In the genomic region with DNA sequence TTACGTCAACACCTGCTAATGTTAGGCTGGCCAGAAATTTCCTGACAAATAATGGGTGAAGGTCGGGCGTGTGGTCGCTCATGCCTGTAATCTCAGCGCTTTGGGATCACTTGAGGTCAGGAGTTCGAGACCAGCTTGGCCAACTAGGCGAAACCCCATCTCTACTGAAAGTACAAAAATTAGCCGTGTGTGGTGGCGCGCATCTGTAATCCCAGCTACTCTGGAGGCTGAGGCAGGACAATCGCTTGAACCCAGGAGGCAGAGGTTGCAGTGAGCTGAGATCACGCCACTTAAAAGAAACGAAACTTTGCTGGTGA, we compare ENCODE assay signal across 8 cellular contexts. TPM values are rescaled to one million over a fixed set of nuclear protein-coding genes. Genes with fewer than 3 reads are reported as not detected.
DNase-seq lines count a peak whose midpoint lies in the region; TF ChIP-seq lines count a peak whose summit lies in the region.
"Not testable (repeated sequence)": the region's sequence is repeated elsewhere in the genome, so short reads cannot be mapped to it uniquely, and the experiment has no call there.

No MANE protein-coding gene starts in this region.

- H3K4me3 ChIP-seq in Caco-2 (ENCODE audit: low read depth, low read length) (peak overlapping the region; percentile 35), OCI-LY7 (ENCODE audit: low read depth, low read length, poor library complexity, severe bottlenecking) (peak overlapping the region; percentile 68), cardiac fibroblast (replicated peaks in 1 of 2; ENCODE audit: low read depth in 2 of 2, low read length in 2 of 2) (peak overlapping the region; percentile 75 to 88), fibroblast of villous mesenchyme (ENCODE audit: low read depth, low read length) (peak overlapping the region; percentile 91), rectal smooth muscle tissue (ENCODE audit: low read length) (peak overlapping the region; percentile 93), transverse colon (peak overlapping the region; percentile 28 to 96 (median 55))

- not testable (repeated sequence) for H3K27me3 ChIP-seq in Caco-2 (replicated peaks; ENCODE audit: control insufficient read depth, insufficient read depth, low read length); rectal smooth muscle tissue (ENCODE audit: control insufficient read depth, insufficient read depth, low read length); transverse colon

- TF ChIP-seq EP300 in transverse colon (IDR thresholded peaks at IDR 0.05; ENCODE audit: low read depth): not testable (repeated sequence)

- not testable (repeated sequence) for H4K20me1 ChIP-seq in OCI-LY7 (ENCODE audit: insufficient read depth, low read length)

- H3K9me3 ChIP-seq in Caco-2; OCI-LY7 (ENCODE audit: low read length); transverse colon: not testable (repeated sequence)

- DNase-seq in Caco-2; OCI-LY7 (ENCODE audit: low spot score); activated T-cell treated with anti-CD3 and anti-CD28 coated beads, Interleukin-2, amount 50 U/mL, for 24 hours; cardiac fibroblast (ENCODE audit: low read depth in 2 of 2); fibroblast of villous mesenchyme (ENCODE audit: low read depth); mesothelial cell of epicardium (ENCODE audit: low spot score in 2 of 2, unreplicated experiment in 2 of 2); transverse colon: not testable (repeated sequence)

- not testable (repeated sequence) for H3K27me3 Mint-ChIP-seq in Caco-2 (ENCODE audit: insufficient read depth, unreplicated experiment); activated T-cell treated with anti-CD3 and anti-CD28 coated beads, Interleukin-2, amount 50 U/mL, for 24 hours; mesothelial cell of epicardium (ENCODE audit: low read depth)

- peak overlapping the region; percentile 60; the same call in 1 of the 2 replicates for H3K4me2 ChIP-seq in OCI-LY7 (ENCODE audit: low read length)

- H3K9me3 Mint-ChIP-seq in Caco-2 (ENCODE audit: unreplicated experiment); activated T-cell treated with anti-CD3 and anti-CD28 coated beads, Interleukin-2, amount 50 U/mL, for 24 hours; mesothelial cell of epicardium: not testable (repeated sequence)

- H2AFZ ChIP-seq in OCI-LY7 (ENCODE audit: low read length): peak overlapping the region; percentile 80

- H3K27ac Mint-ChIP-seq in Caco-2 (ENCODE audit: unreplicated experiment) (peak overlapping the region; percentile 96), mesothelial cell of epicardium (peak overlapping the region; percentile 94)
- H3K27ac Mint-ChIP-seq in activated T-cell treated with anti-CD3 and anti-CD28 coated beads, Interleukin-2, amount 50 U/mL, for 24 hours: peak overlapping the region; percentile 61

- TF ChIP-seq POLR2A in transverse colon (IDR thresholded peaks at IDR 0.05): not testable (repeated sequence)

- not testable (repeated sequence) for H3K27ac ChIP-seq in OCI-LY7 (ENCODE audit: low read depth, low read length, poor library complexity, severe bottlenecking)
- peak overlapping the region; percentile 70 for H3K27ac ChIP-seq in rectal smooth muscle tissue (ENCODE audit: low read depth, low read length)
- H3K27ac ChIP-seq in transverse colon: peak overlapping the region; percentile 86 to 94 (median 89)

- POLR2A ChIA-PET in Caco-2 (lab: Charles Lee) (interaction anchor here (0.6 to 2.0 kb wide), 3 partner anchors 15 to 629 kb away, joined by 3 to 8 read pairs (median 5); a partner anchor contains a TSS), OCI-LY7 (lab: Charles Lee) (interaction anchor here (1.0 kb wide), 1 partner anchor 13 kb away, joined by 3 read pairs; no protein-coding TSS in a partner anchor)

- peaks cover 18% of the 10 kb centered on the region for H3K36me3 Mint-ChIP-seq in Caco-2 (ENCODE audit: insufficient read depth, unreplicated experiment)
- H3K36me3 Mint-ChIP-seq in activated T-cell treated with anti-CD3 and anti-CD28 coated beads, Interleukin-2, amount 50 U/mL, for 24 hours (ENCODE audit: low read depth); mesothelial cell of epicardium: not testable (repeated sequence)

- not testable (repeated sequence) for H3K9me2 ChIP-seq in OCI-LY7 (ENCODE audit: insufficient read depth, low read length)

- H3K9ac ChIP-seq in rectal smooth muscle tissue (ENCODE audit: low read length): not testable (repeated sequence)

- H3K79me2 ChIP-seq in OCI-LY7 (ENCODE audit: insufficient read depth, low read depth, low read length): not testable (repeated sequence)

- H3K36me3 ChIP-seq in Caco-2 (ENCODE audit: control insufficient read depth, insufficient read depth, low read length); OCI-LY7 (ENCODE audit: insufficient read depth, low read length); rectal smooth muscle tissue (ENCODE audit: control insufficient read depth, insufficient read depth, low read length); transverse colon: not testable (repeated sequence)

- CTCF ChIA-PET in Caco-2 (lab: Charles Lee): interaction anchor here (0.5 to 1.7 kb wide), 3 partner anchors 15 to 760 kb away, joined by 3 to 4 read pairs (median 4); no protein-coding TSS in a partner anchor
- CTCF ChIA-PET in OCI-LY7 (lab: Charles Lee; ENCODE audit: unreplicated experiment): not testable (repeated sequence)

- TSS peak; percentile 90 for BruUV-seq in Caco-2 (replicated peaks; lab: Mats Ljungman, UMichigan)
- BruUV-seq in OCI-LY7 (replicated peaks; lab: Mats Ljungman, UMichigan): not testable (repeated sequence)

- H3K4me1 Mint-ChIP-seq in Caco-2 (ENCODE audit: low read depth, unreplicated experiment): not testable (repeated sequence)
- peaks cover 13% of the 10 kb centered on the region for H3K4me1 Mint-ChIP-seq in activated T-cell treated with anti-CD3 and anti-CD28 coated beads, Interleukin-2, amount 50 U/mL, for 24 hours (ENCODE audit: low read depth)
- H3K4me1 Mint-ChIP-seq in mesothelial cell of epicardium: peaks cover 10% of the 10 kb centered on the region

- TF ChIP-seq CTCF in Caco-2 (IDR thresholded peaks at IDR 0.05; ENCODE audit: insufficient read depth in 1 of 2, low read depth in 1 of 2, low read length in 1 of 2, severe bottlenecking in 1 of 2, unreplicated experiment in 1 of 2); OCI-LY7 (conservative IDR thresholded peaks at IDR 0.05; ENCODE audit: low read length); cardiac fibroblast (IDR thresholded peaks at IDR 0.05; ENCODE audit: low read depth, low read length); fibroblast of villous mesenchyme (IDR thresholded peaks at IDR 0.05; ENCODE audit: insufficient read depth, low read depth, low read length); mesothelial cell of epicardium (IDR thresholded peaks at IDR 0.05; ENCODE audit: unreplicated experiment); transverse colon (IDR thresholded peaks at IDR 0.05): not testable (repeated sequence)

- 77 to 88% methylated on average over 3 to 13 of the region's 13 CpGs for WGBS in transverse colon (ENCODE audit: low coverage in 1 of 2), 2 donors

- in situ Hi-C loops in transverse colon (cut with MboI; ENCODE audit: low pct_ligation_motif_present in 1 of 4, low pct_unique_long_range_greater_than_20kb in 1 of 4, low sequenced_read_pairs in 3 of 4): not testable (repeated sequence)

- intact Hi-C loops in Caco-2 (cut with micrococcal nuclease; ENCODE audit: unreplicated experiment): loop anchor here (1.0 kb wide), 1 partner anchor 14 kb away; no protein-coding TSS in a partner anchor
- intact Hi-C loops in OCI-LY7 (cut with micrococcal nuclease; ENCODE audit: unreplicated experiment); transverse colon (cut with DNase I; ENCODE audit: low total_unique reads): not testable (repeated sequence)

- not testable (repeated sequence) for H3K4me1 ChIP-seq in Caco-2; rectal smooth muscle tissue (ENCODE audit: control insufficient read depth, insufficient read depth, low read length)
- peaks cover 10% of the 10 kb centered on the region for H3K4me1 ChIP-seq in OCI-LY7 (ENCODE audit: insufficient read depth, low read length, poor library complexity, severe bottlenecking)
- peaks cover 13 to 26% (median 22%) of the 10 kb centered on the region in 4 donors for H3K4me1 ChIP-seq in transverse colon

- H3K4me3 Mint-ChIP-seq in Caco-2 (ENCODE audit: unreplicated experiment) (peak overlapping the region; percentile 78), mesothelial cell of epicardium (peak overlapping the region; percentile 79)
- peak overlapping the region; percentile 74 for H3K4me3 Mint-ChIP-seq in activated T-cell treated with anti-CD3 and anti-CD28 coated beads, Interleukin-2, amount 50 U/mL, for 24 hours

RNA-seq across cellular contexts. Expression of a gene that starts 13.3 kb away (rescaled TPM):
- 53.1 and 53.4 TPM in 2 replicates for total RNA-seq in Caco-2 (2022)
- total RNA-seq in OCI-LY7 (2014; rRNA removed; shearing (Covaris generic)): 23.5 and 29.6 TPM in 2 replicates
- 34.7 and 40.8 TPM in 2 replicates for total RNA-seq in OCI-LY7 (2022)
- total RNA-seq in fibroblast of villous mesenchyme: 15.5 and 21.3 TPM in 2 replicates
- total RNA-seq in mesothelial cell of epicardium: 31.7 to 34.5 TPM (median 34.1 TPM) in 3 replicates
- total RNA-seq in transverse colon: 10 to 100 TPM; 28.1 to 95.4 (median 42.9) TPM

RNA-seq across cellular contexts. Expression of a gene that starts 19.1 kb away (rescaled TPM):
- total RNA-seq in Caco-2 (2022) (46.5 and 48.3 TPM in 2 replicates), OCI-LY7 (2022) (0.29 and 0.39 TPM in 2 replicates), fibroblast of villous mesenchyme (2.3 and 2.6 TPM in 2 replicates), mesothelial cell of epicardium (0.16 to 0.31 TPM (median 0.25 TPM) in 3 replicates), transverse colon (10 to 100 TPM in 2 of 4 donors, 1 to 10 TPM in 2; 6.7 to 24.1 (median 13.7) TPM)
- total RNA-seq in OCI-LY7 (2014; rRNA removed; shearing (Covaris generic)): 0.15 and 0.54 TPM in 2 replicates

Comparison
In these comparisons a context has a peak if more than half of its experiments do, and no peak if none do; other contexts are left out.
1. H3K4me3 ChIP-seq: peak in every context shown above with its lines; median percentile 93 in rectal smooth muscle tissue; 91 in fibroblast of villous mesenchyme; 82 in cardiac fibroblast; 68 in OCI-LY7; 55 in transverse colon; 35 in Caco-2.